Comparison of ENCODE assay signal across 18 cellular contexts in genomic region chr11:22461626-22462025, GRCh38.
DNase-seq lines count a peak whose midpoint lies in the region; ATAC-seq and TF ChIP-seq lines count a peak whose summit lies in the region.
"Had no signal": no experiment of that assay in that cellular context is flagged by ENCODE, and none has a peak within 500 bp of the region (broad histone marks: within the 10 kb centered on the region; RNA-seq: fewer than 3 reads in every experiment).

No MANE protein-coding gene starts in this region.

- no peaks in the 10 kb centered on the region for H3K9me2 ChIP-seq in PC-3 (replicated peaks; ENCODE audit: low read length)

- no peaks in the 10 kb centered on the region for H4K20me1 ChIP-seq in PC-3 (ENCODE audit: low read length)

- no peak overlapping the region for H2AFZ ChIP-seq in PC-3 (ENCODE audit: low read length)

- no peak for TF ChIP-seq CTCF in RWPE2 (IDR thresholded peaks at IDR 0.05; ENCODE audit: poor library complexity, severe bottlenecking)
- no peak for TF ChIP-seq CTCF in PC-3 (conservative IDR thresholded peaks at IDR 0.05; ENCODE audit: low read depth, low read length)

- H3F3A ChIP-seq in PC-3 (ENCODE audit: low read length, unreplicated experiment) = peaks cover 6% of the 10 kb centered on the region

- H3K36me3 ChIP-seq in RWPE2 (ENCODE audit: low read depth) (peaks cover 7% of the 10 kb centered on the region; the same call in 1 of the 2 replicates), PC-3 (ENCODE audit: low read depth, low read length) (peaks cover 5% of the 10 kb centered on the region; the same call in 1 of the 2 replicates)

- H3K4me3 ChIP-seq in RWPE2 (ENCODE audit: severe bottlenecking) (no peak overlapping the region), PC-3 (ENCODE audit: low read length) (no peak overlapping the region)
- H3K4me3 ChIP-seq: A549 had no signal

- BruUV-seq in PC-3 (replicated peaks; lab: Mats Ljungman, UMichigan) = no TSS peak

- H3K27me3 ChIP-seq in RWPE2 (ENCODE audit: insufficient read depth, poor library complexity, severe bottlenecking) (no peaks in the 10 kb centered on the region), PC-3 (ENCODE audit: low read length) (no peaks in the 10 kb centered on the region)

- CTCF ChIA-PET in PC-3 (lab: Charles Lee) = no interaction called here

- no peak for ATAC-seq in RWPE2 (ENCODE audit: low read depth)
- no peak for ATAC-seq in PC-3
- ATAC-seq in GM21390 (IDR thresholded peaks at IDR 0.05; ENCODE audit: unreplicated experiment) = no peak
- no peak for ATAC-seq in HG03039 (IDR thresholded peaks at IDR 0.05; ENCODE audit: unreplicated experiment)
- ATAC-seq: A549, Panc1 had no signal

- H3K79me2 ChIP-seq in PC-3 (ENCODE audit: low read length) = no peaks in the 10 kb centered on the region

- DNase-seq in EL (peak; percentile 1), RWPE2 (ENCODE audit: low spot score) (no peak), epithelial cell of prostate (ENCODE audit: low read depth, low spot score) (no peak), non-pigmented ciliary epithelial cell (ENCODE audit: low read depth) (peak; percentile 47), PC-3 (no peak), NCI-H748 (lab: John Stamatoyannopoulos, UW; ENCODE audit: unreplicated experiment) (no peak)
- DNase-seq: H7, MV-4-11, NCI-H1694, NCI-H2081 treated with DMSO at 0.1 percent for 48 hours, NCI-H2171 treated with DMSO at 0.1 percent for 48 hours, NCI-H446 treated with DMSO at 0.1 percent for 48 hours, NCI-H526 treated with DMSO at 0.1 percent for 48 hours had no signal

- intact Hi-C loops in PC-3 (cut with micrococcal nuclease) = no loop called here

- POLR2A ChIA-PET in PC-3 (lab: Charles Lee; ENCODE audit: unreplicated experiment) = no interaction called here

- H3K27ac ChIP-seq in RWPE2 (ENCODE audit: poor library complexity, severe bottlenecking) = peak overlapping the region; percentile 98
- H3K27ac ChIP-seq in epithelial cell of prostate = peak overlapping the region; percentile 98
- H3K27ac ChIP-seq in PC-3 (ENCODE audit: low read length) = no peak overlapping the region
- H3K27ac ChIP-seq: A549, KMS-11 had no signal

- H3K4me2 ChIP-seq in PC-3 (ENCODE audit: low read length) = no peak overlapping the region
- H3K4me2 ChIP-seq: A549, KMS-11 had no signal

- H3K4me1 ChIP-seq in RWPE2 (ENCODE audit: insufficient read depth, poor library complexity, severe bottlenecking) (peaks cover 58% of the 10 kb centered on the region), PC-3 (ENCODE audit: insufficient read depth, low read length) (peaks cover 28% of the 10 kb centered on the region)
- H3K4me1 ChIP-seq: A549 had no signal

- peaks cover 8% of the 10 kb centered on the region for H3K9me3 ChIP-seq in RWPE2 (ENCODE audit: severe bottlenecking)
- H3K9me3 ChIP-seq in PC-3 (ENCODE audit: low read length) = 0 out of 2 replicates have a peak, but pooled peaks cover 6% of the 10 kb centered on the region
- H3K9me3 ChIP-seq: A549 had no signal

- H3K9ac ChIP-seq in PC-3 (ENCODE audit: low read length) = no peak overlapping the region
- H3K9ac ChIP-seq: KMS-11 had no signal

Comparison
In these comparisons a context has a peak if more than half of its experiments do, and no peak if none do; other contexts are left out.
1. DNase-seq: peak in EL (single experiment) and non-pigmented ciliary epithelial cell (single experiment); none in RWPE2 (single experiment), epithelial cell of prostate (single experiment), PC-3 (single experiment) and NCI-H748 (single experiment).